ENCODE assay signal across 23 cellular contexts in the genomic region with DNA sequence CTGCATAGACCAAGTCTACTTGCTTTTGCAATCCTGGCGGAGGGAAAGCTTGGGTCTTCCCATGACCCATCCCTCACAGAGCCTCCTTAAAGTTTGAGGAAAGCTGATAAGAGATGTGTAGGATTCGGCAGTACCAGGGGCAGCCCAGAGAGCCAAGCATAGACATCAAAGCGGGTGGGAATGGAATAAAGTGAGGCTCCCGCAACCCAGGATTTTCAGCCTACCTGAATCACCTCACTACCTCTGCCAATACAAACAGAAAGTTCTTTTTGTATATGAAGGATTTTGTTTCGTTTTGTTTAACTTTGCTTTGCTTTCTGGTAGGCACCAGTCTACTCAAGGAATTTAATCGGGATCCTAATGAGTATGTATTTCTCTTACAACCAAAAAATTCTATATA.
"Had no signal": no experiment of that assay in that cellular context is flagged by ENCODE, and none has a peak within 500 bp of the region (broad histone marks: within the 10 kb centered on the region; RNA-seq: fewer than 3 reads in every experiment).

No MANE protein-coding gene starts in this region.

- FAIRE-seq: colon, endometrium, islet of Langerhans had no signal

- H3K4me3 Mint-ChIP-seq: dendritic cell treated with granulocyte-macrophage colony-stimulating factor and Interleukin-4, amounts not matched to agents 40 ng/mL and 50 ng/mL, for 4 days; effector memory CD8-positive, alpha-beta T cell; endodermal cell; memory B cell had no signal

- H3K4me1 Mint-ChIP-seq: memory B cell had no signal

- H3K4me3 ChIP-seq: esophagus squamous epithelium, gastrocnemius medialis, heart right ventricle, left lung, lower lobe of right lung had no signal

- H3K27me3 ChIP-seq: gastrocnemius medialis, left lung had no signal

- DNase-seq: cortex of kidney; effector CD8-positive, alpha-beta T cell; effector memory CD8-positive, alpha-beta T cell; endodermal cell; erythroblast; esophagus squamous epithelium; foreskin melanocyte; gastrocnemius medialis; glutamatergic neuron; heart right ventricle; hippocampal formation; left cardiac atrium; left lung; left ventricle myocardium superior; lower lobe of right lung; midbrain had no signal

- H3K36me3 ChIP-seq: gastrocnemius medialis, left lung, lower lobe of right lung had no signal

- H3K4me1 ChIP-seq: esophagus squamous epithelium, gastrocnemius medialis, heart right ventricle, left lung, lower lobe of right lung had no signal

- H3K27ac Mint-ChIP-seq: dendritic cell treated with granulocyte-macrophage colony-stimulating factor and Interleukin-4, amounts not matched to agents 40 ng/mL and 50 ng/mL, for 4 days; effector memory CD8-positive, alpha-beta T cell; endodermal cell; memory B cell had no signal

- H3K9me3 ChIP-seq: esophagus squamous epithelium, gastrocnemius medialis, heart right ventricle, left lung, lower lobe of right lung had no signal

- ATAC-seq: effector memory CD8-positive, alpha-beta T cell; esophagus mucosa; gastrocnemius medialis; left lung; left ventricle myocardium superior; lower lobe of right lung had no signal

- H3K27ac ChIP-seq: epithelial cell of prostate, esophagus squamous epithelium, gastrocnemius medialis, heart right ventricle, left lung, lower lobe of right lung had no signal

- H3K9me3 Mint-ChIP-seq: dendritic cell treated with granulocyte-macrophage colony-stimulating factor and Interleukin-4, amounts not matched to agents 40 ng/mL and 50 ng/mL, for 4 days; effector memory CD8-positive, alpha-beta T cell had no signal
